9 cellular contexts compared by ENCODE assay signal in genomic region chr6:5302220-5302946, GRCh38. TPM values are rescaled to one million over a fixed set of nuclear protein-coding genes. Genes with fewer than 3 reads are reported as not detected.
A peak's percentile ranks its signal among the peaks of the same experiment; 100 is the strongest.
DNase-seq lines count a peak whose midpoint lies in the region; ATAC-seq and TF ChIP-seq lines count a peak whose summit lies in the region.
"Had no signal": no experiment of that assay in that cellular context is flagged by ENCODE, and none has a peak within 500 bp of the region (broad histone marks: within the 10 kb centered on the region; RNA-seq: fewer than 3 reads in every experiment).

No MANE protein-coding gene starts in this region.

- no peaks in the 10 kb centered on the region for H3K36me3 ChIP-seq in ovary
- H3K36me3 ChIP-seq in Caco-2 (ENCODE audit: control insufficient read depth, insufficient read depth, low read length), result no peaks in the 10 kb centered on the region

- intact Hi-C loops in activated naive CD4-positive, alpha-beta T cell treated with anti-CD3 and anti-CD28 coated beads for 36 hours (cut with micrococcal nuclease), result loop anchor here (1.0 to 10.0 kb wide), 3 partner anchors 22 to 128 kb away; no protein-coding TSS in a partner anchor
- intact Hi-C loops in activated CD4-positive, alpha-beta T cell treated with anti-CD3 and anti-CD28 coated beads, Interleukin-2, amount 10 ng/mL, durations not matched to agents 24 days and 14 days (cut with micrococcal nuclease), result loop anchor here (1.0 to 5.0 kb wide), 2 partner anchors 22 to 90 kb away; no protein-coding TSS in a partner anchor
- intact Hi-C loops in ovary (cut with DNase I) (no loop called here), Caco-2 (cut with micrococcal nuclease; ENCODE audit: unreplicated experiment) (no loop called here)

- H3K27me3 ChIP-seq in ovary (no peaks in the 10 kb centered on the region), Caco-2 (replicated peaks; ENCODE audit: control insufficient read depth, insufficient read depth, low read length) (no peaks in the 10 kb centered on the region)

- no peak overlapping the region for H3K4me3 ChIP-seq in ovary
- no peak overlapping the region for H3K4me3 ChIP-seq in Caco-2 (ENCODE audit: low read depth, low read length)

- TF ChIP-seq CTCF in ovary (IDR thresholded peaks at IDR 0.05) (no peak), Caco-2 (IDR thresholded peaks at IDR 0.05; ENCODE audit: insufficient read depth in 1 of 2, low read depth in 1 of 2, low read length in 1 of 2, severe bottlenecking in 1 of 2, unreplicated experiment in 1 of 2) (no peak)

- TF ChIP-seq POLR2A in ovary (IDR thresholded peaks at IDR 0.05), result no peak

- H3K9me3 ChIP-seq in ovary (no peaks in the 10 kb centered on the region), Caco-2 (no peaks in the 10 kb centered on the region)

- POLR2A ChIA-PET in Caco-2 (lab: Charles Lee), result no interaction called here

- no peaks in the 10 kb centered on the region for H3K27me3 Mint-ChIP-seq in activated naive CD4-positive, alpha-beta T cell treated with anti-CD3 and anti-CD28 coated beads for 36 hours (ENCODE audit: low read depth)
- no peaks in the 10 kb centered on the region for H3K27me3 Mint-ChIP-seq in activated CD4-positive, alpha-beta T cell treated with anti-CD3 and anti-CD28 coated beads, Interleukin-2, amount 10 ng/mL, durations not matched to agents 24 days and 14 days
- H3K27me3 Mint-ChIP-seq in Caco-2 (ENCODE audit: insufficient read depth, unreplicated experiment), result no peaks in the 10 kb centered on the region

- BruUV-seq in Caco-2 (replicated peaks; lab: Mats Ljungman, UMichigan), result no TSS peak

- H3K4me1 Mint-ChIP-seq in activated naive CD4-positive, alpha-beta T cell treated with anti-CD3 and anti-CD28 coated beads for 36 hours (ENCODE audit: low read depth), result peaks cover 36% of the 10 kb centered on the region
- peaks cover 21% of the 10 kb centered on the region for H3K4me1 Mint-ChIP-seq in activated CD4-positive, alpha-beta T cell treated with anti-CD3 and anti-CD28 coated beads, Interleukin-2, amount 10 ng/mL, durations not matched to agents 24 days and 14 days
- peaks cover 13% of the 10 kb centered on the region for H3K4me1 Mint-ChIP-seq in Caco-2 (ENCODE audit: low read depth, unreplicated experiment)

- ATAC-seq in HG02870 (IDR thresholded peaks at IDR 0.05; ENCODE audit: unreplicated experiment), result peak; percentile 78

- H3K36me3 Mint-ChIP-seq in activated naive CD4-positive, alpha-beta T cell treated with anti-CD3 and anti-CD28 coated beads for 36 hours (ENCODE audit: low read depth), result no peaks in the 10 kb centered on the region
- no peaks in the 10 kb centered on the region for H3K36me3 Mint-ChIP-seq in activated CD4-positive, alpha-beta T cell treated with anti-CD3 and anti-CD28 coated beads, Interleukin-2, amount 10 ng/mL, durations not matched to agents 24 days and 14 days (ENCODE audit: low read depth)
- H3K36me3 Mint-ChIP-seq in Caco-2 (ENCODE audit: insufficient read depth, unreplicated experiment), result no peaks in the 10 kb centered on the region

- H3K4me1 ChIP-seq in ovary (ENCODE audit: insufficient read depth), result peaks cover 1% of the 10 kb centered on the region
- peaks cover 16% of the 10 kb centered on the region for H3K4me1 ChIP-seq in Caco-2

- H3K27ac ChIP-seq in ovary, result no peak overlapping the region

- CTCF ChIA-PET in activated naive CD4-positive, alpha-beta T cell treated with anti-CD3 and anti-CD28 coated beads for 36 hours (lab: Charles Lee), result interaction anchor here (0.6 to 4.1 kb wide), 9 partner anchors 9 to 161 kb away, joined by 3 to 26 read pairs (median 3); no protein-coding TSS in a partner anchor
- CTCF ChIA-PET in Caco-2 (lab: Charles Lee), result interaction anchor here (1.3 kb wide), 1 partner anchor 159 kb away, joined by 8 read pairs; no protein-coding TSS in a partner anchor

- TF ChIP-seq EP300 in ovary (IDR thresholded peaks at IDR 0.05), result no peak

- peak; percentile 57 for DNase-seq in activated naive CD4-positive, alpha-beta T cell treated with anti-CD3 and anti-CD28 coated beads for 36 hours
- DNase-seq in activated naive CD4-positive, alpha-beta T cell (lab: John Stamatoyannopoulos, UW), result no peak
- DNase-seq in activated CD4-positive, alpha-beta T cell treated with anti-CD3 and anti-CD28 coated beads, Interleukin-2, amount 10 ng/mL, durations not matched to agents 24 days and 14 days, result peak; percentile 69
- DNase-seq in ovary (peak in 3 of 5 donors; percentile 13 to 43 (median 22)), epidermal melanocyte (ENCODE audit: insufficient read length, low spot score) (no peak), Caco-2 (no peak), Ammon's horn (ENCODE audit: low spot score) (no peak)
- DNase-seq: DND-41 had no signal

- H3K27ac Mint-ChIP-seq in activated naive CD4-positive, alpha-beta T cell treated with anti-CD3 and anti-CD28 coated beads for 36 hours, result peak overlapping the region; percentile 59
- H3K27ac Mint-ChIP-seq in activated CD4-positive, alpha-beta T cell treated with anti-CD3 and anti-CD28 coated beads, Interleukin-2, amount 10 ng/mL, durations not matched to agents 24 days and 14 days, result peak overlapping the region; percentile 50
- H3K27ac Mint-ChIP-seq in Caco-2 (ENCODE audit: unreplicated experiment), result no peak overlapping the region

- no peaks in the 10 kb centered on the region for H3K9me3 Mint-ChIP-seq in activated naive CD4-positive, alpha-beta T cell treated with anti-CD3 and anti-CD28 coated beads for 36 hours
- H3K9me3 Mint-ChIP-seq in activated CD4-positive, alpha-beta T cell treated with anti-CD3 and anti-CD28 coated beads, Interleukin-2, amount 10 ng/mL, durations not matched to agents 24 days and 14 days, result no peaks in the 10 kb centered on the region
- H3K9me3 Mint-ChIP-seq in Caco-2 (ENCODE audit: unreplicated experiment), result no peaks in the 10 kb centered on the region

- peak overlapping the region; percentile 35 for H3K4me3 Mint-ChIP-seq in activated naive CD4-positive, alpha-beta T cell treated with anti-CD3 and anti-CD28 coated beads for 36 hours
- peak overlapping the region; percentile 36 for H3K4me3 Mint-ChIP-seq in activated CD4-positive, alpha-beta T cell treated with anti-CD3 and anti-CD28 coated beads, Interleukin-2, amount 10 ng/mL, durations not matched to agents 24 days and 14 days
- no peak overlapping the region for H3K4me3 Mint-ChIP-seq in Caco-2 (ENCODE audit: unreplicated experiment)

- 34 to 44% (median 39%) methylated on average over 10 of the region's 10 CpGs for WGBS in ovary, 3 donors

RNA-seq across cellular contexts. Expression of gene FARS2, which starts 41.1 kb away (rescaled TPM):
- total RNA-seq in activated naive CD4-positive, alpha-beta T cell treated with anti-CD3 and anti-CD28 coated beads for 36 hours, result 10 to 100 TPM; 15.4 to 15.8 TPM
- total RNA-seq in activated CD4-positive, alpha-beta T cell treated with anti-CD3 and anti-CD28 coated beads, Interleukin-2, amount 10 ng/mL, durations not matched to agents 24 days and 14 days, result 21.5 and 24.7 TPM in 2 replicates
- total RNA-seq in ovary (10 to 100 TPM; 10.5 to 17.5 (median 12.2) TPM), Caco-2 (2022) (14.0 and 15.4 TPM in 2 replicates)
- 1 to 10 TPM; 9.2 to 9.7 TPM for polyA plus RNA-seq in ovary

RNA-seq across cellular contexts. Expression of gene LYRM4, which starts 41.6 kb away (rescaled TPM):
- 10 to 100 TPM; 46.2 to 51.6 TPM for total RNA-seq in activated naive CD4-positive, alpha-beta T cell treated with anti-CD3 and anti-CD28 coated beads for 36 hours
- total RNA-seq in activated CD4-positive, alpha-beta T cell treated with anti-CD3 and anti-CD28 coated beads, Interleukin-2, amount 10 ng/mL, durations not matched to agents 24 days and 14 days, result 49.4 and 50.3 TPM in 2 replicates
- total RNA-seq in ovary (10 to 100 TPM; 30.8 to 37.9 (median 33.6) TPM), Caco-2 (2022) (52.8 and 56.3 TPM in 2 replicates)
- 10 to 100 TPM; 28.0 to 38.2 TPM for polyA plus RNA-seq in ovary

Comparison
In these comparisons a context has a peak if more than half of its experiments do, and no peak if none do; other contexts are left out.
1. DNase-seq: peak in activated naive CD4-positive, alpha-beta T cell treated with anti-CD3 and anti-CD28 coated beads for 36 hours (single experiment), activated CD4-positive, alpha-beta T cell treated with anti-CD3 and anti-CD28 coated beads, Interleukin-2, amount 10 ng/mL, durations not matched to agents 24 days and 14 days (single experiment) and ovary (3 of 5); none in activated naive CD4-positive, alpha-beta T cell (0 of 4), epidermal melanocyte (single experiment), Caco-2 (0 of 2) and Ammon's horn (single experiment).
2. intact Hi-C loops: an anchor here in activated naive CD4-positive, alpha-beta T cell treated with anti-CD3 and anti-CD28 coated beads for 36 hours (1.0 to 10.0 kb wide) and activated CD4-positive, alpha-beta T cell treated with anti-CD3 and anti-CD28 coated beads, Interleukin-2, amount 10 ng/mL, durations not matched to agents 24 days and 14 days (1.0 to 5.0 kb wide); none called in ovary and Caco-2.